Comparison of ENCODE assay signal across 24 cellular contexts in genomic region chr12:53082637-53083036, GRCh38. TPM values are rescaled to one million over a fixed set of nuclear protein-coding genes. Genes with fewer than 3 reads are reported as not detected.
"Had no signal": no experiment of that assay in that cellular context is flagged by ENCODE, and none has a peak within 500 bp of the region (broad histone marks: within the 10 kb centered on the region; RNA-seq: fewer than 3 reads in every experiment).

No MANE protein-coding gene starts in this region.

- H3K36me3 Mint-ChIP-seq: naive B cell had no signal

- H3K27ac ChIP-seq: dorsolateral prefrontal cortex, heart left ventricle, pancreas, stomach, thoracic aorta, transverse colon had no signal

- H3K36me3 ChIP-seq: pancreas, stomach, thoracic aorta, transverse colon had no signal

- H3K27me3 Mint-ChIP-seq: progenitor cell of endocrine pancreas had no signal

- DNase-seq: dorsolateral prefrontal cortex; effector CD8-positive, alpha-beta T cell; heart left ventricle; hippocampal formation; left colon; left ventricle myocardium superior; mesendoderm; naive B cell; occipital lobe; pancreas; right cardiac atrium; small intestine; stimulated activated CD4-positive, alpha-beta T cell treated with anti-CD3 and anti-CD28 coated beads, Interleukin-12 subunit alpha, Interleukin-12 subunit beta, amount 100 ng/mL, for 4 hours; stimulated activated naive CD4-positive, alpha-beta T cell; stomach; substantia nigra; transverse colon had no signal

- H3K9me3 ChIP-seq: pancreas, stomach, thoracic aorta, transverse colon had no signal

- H3K4me3 Mint-ChIP-seq: nephron had no signal

- H3K4me3 ChIP-seq: dorsolateral prefrontal cortex, heart left ventricle, lung, pancreas, stomach, thoracic aorta, transverse colon had no signal

- ATAC-seq: esophagus mucosa, heart left ventricle, left colon, left ventricle myocardium superior, pancreas, right cardiac atrium had no signal

RNA-seq across cellular contexts. Expression of gene SOAT2, which starts 20.6 kb away (rescaled TPM):
- total RNA-seq: esophagus mucosa, glomerular endothelial cell, kidney epithelial cell, left colon, occipital lobe had no signal
